In genomic region chr3:138187296-138188012, GRCh38 we compare ENCODE assay signal across 8 cellular contexts. TPM values are rescaled to one million over a fixed set of nuclear protein-coding genes. Genes with fewer than 3 reads are reported as not detected.
DNase-seq lines count a peak whose midpoint lies in the region; ATAC-seq and TF ChIP-seq lines count a peak whose summit lies in the region.

Gene ARMC8, plus strand, starts transcription at chr3:138187301. Its CDS starts 254 bp downstream, at chr3:138187555.

- H3K36me3 Mint-ChIP-seq in activated T-helper 1 cell treated with anti-CD3 and anti-CD28 coated beads, Interleukin-12 subunit alpha, Interleukin-12 subunit beta, Interleukin-2, Interleukin-4 antibody, amounts not matched to agents 30 ng/mL and 10 ng/mL and 1 ng/mL, durations not matched to agents 14 hours and 24 hours and 36 hours (ENCODE audit: low read depth) = peaks cover 11% of the 10 kb centered on the region
- H3K36me3 Mint-ChIP-seq in natural killer cell treated with Interleukin-12 subunit alpha and Interleukin-12 subunit beta and Interleukin-15 and Interleukin-18, amount 100 ng/mL, for 72 hours = no peaks in the 10 kb centered on the region

- no peak for TF ChIP-seq CTCF in fibroblast of pulmonary artery (IDR thresholded peaks at IDR 0.05; ENCODE audit: low read length, missing control alignments)

- peak; percentile 60 to 98 (median 89) for DNase-seq in C1 segment of cervical spinal cord (lab: John Stamatoyannopoulos, UW)
- DNase-seq in NCI-H446 (lab: John Stamatoyannopoulos, UW) = peak; percentile 80 to 83
- DNase-seq in activated T-helper 1 cell treated with anti-CD3 and anti-CD28 coated beads, Interleukin-12 subunit alpha, Interleukin-12 subunit beta, Interleukin-2, Interleukin-4 antibody, amounts not matched to agents 30 ng/mL and 10 ng/mL and 1 ng/mL, durations not matched to agents 14 hours and 24 hours and 36 hours (ENCODE audit: low spot score) = no peak
- DNase-seq in fibroblast of pulmonary artery (ENCODE audit: low read depth) = peak; percentile 63
- peak; percentile 70 for DNase-seq in natural killer cell treated with Interleukin-12 subunit alpha and Interleukin-12 subunit beta and Interleukin-15 and Interleukin-18, amount 100 ng/mL, for 72 hours (ENCODE audit: low spot score)
- DNase-seq in GF-D8 (lab: John Stamatoyannopoulos, UW) = no peak

- H3K4me3 Mint-ChIP-seq in activated T-helper 1 cell treated with anti-CD3 and anti-CD28 coated beads, Interleukin-12 subunit alpha, Interleukin-12 subunit beta, Interleukin-2, Interleukin-4 antibody, amounts not matched to agents 30 ng/mL and 10 ng/mL and 1 ng/mL, durations not matched to agents 14 hours and 24 hours and 36 hours = peak within 1 kb of the TSS; percentile 95
- H3K4me3 Mint-ChIP-seq in natural killer cell treated with Interleukin-12 subunit alpha and Interleukin-12 subunit beta and Interleukin-15 and Interleukin-18, amount 100 ng/mL, for 72 hours = peak within 1 kb of the TSS; percentile 98

- intact Hi-C loops in activated T-helper 1 cell treated with anti-CD3 and anti-CD28 coated beads, Interleukin-12 subunit alpha, Interleukin-12 subunit beta, Interleukin-2, Interleukin-4 antibody, amounts not matched to agents 30 ng/mL and 10 ng/mL and 1 ng/mL, durations not matched to agents 14 hours and 24 hours and 36 hours (cut with micrococcal nuclease) = loop anchor here (1.0 to 5.0 kb wide), 13 partner anchors 13 to 1990 kb away; partner anchors contain the start of genes CEP70, COPB2, DBR1 and ESYT3

- H3K4me3 ChIP-seq in fibroblast of pulmonary artery (replicated peaks; ENCODE audit: low read depth, low read length) = peak within 1 kb of the TSS; percentile 68

- ATAC-seq in GM18520 (IDR thresholded peaks at IDR 0.05; ENCODE audit: unreplicated experiment) (peak; percentile 16), HG03025 (IDR thresholded peaks at IDR 0.05; ENCODE audit: low FRiP score, unreplicated experiment) (peak; percentile 90)
- peak; percentile 75 to 87 for ATAC-seq in natural killer cell treated with Interleukin-12 subunit alpha and Interleukin-12 subunit beta and Interleukin-15 and Interleukin-18, amount 100 ng/mL, for 72 hours

- peaks cover 38% of the 10 kb centered on the region for H3K4me1 Mint-ChIP-seq in activated T-helper 1 cell treated with anti-CD3 and anti-CD28 coated beads, Interleukin-12 subunit alpha, Interleukin-12 subunit beta, Interleukin-2, Interleukin-4 antibody, amounts not matched to agents 30 ng/mL and 10 ng/mL and 1 ng/mL, durations not matched to agents 14 hours and 24 hours and 36 hours (ENCODE audit: low read depth)
- peaks cover 32 to 43% of the 10 kb centered on the region in 2 donors for H3K4me1 Mint-ChIP-seq in natural killer cell treated with Interleukin-12 subunit alpha and Interleukin-12 subunit beta and Interleukin-15 and Interleukin-18, amount 100 ng/mL, for 72 hours (ENCODE audit: low read depth in 2 of 2)

- H3K27me3 Mint-ChIP-seq in activated T-helper 1 cell treated with anti-CD3 and anti-CD28 coated beads, Interleukin-12 subunit alpha, Interleukin-12 subunit beta, Interleukin-2, Interleukin-4 antibody, amounts not matched to agents 30 ng/mL and 10 ng/mL and 1 ng/mL, durations not matched to agents 14 hours and 24 hours and 36 hours (ENCODE audit: insufficient read depth) = peaks cover 5% of the 10 kb centered on the region
- H3K27me3 Mint-ChIP-seq in natural killer cell treated with Interleukin-12 subunit alpha and Interleukin-12 subunit beta and Interleukin-15 and Interleukin-18, amount 100 ng/mL, for 72 hours = peaks cover 15 to 21% of the 10 kb centered on the region in 2 donors

- H3K9me3 Mint-ChIP-seq in activated T-helper 1 cell treated with anti-CD3 and anti-CD28 coated beads, Interleukin-12 subunit alpha, Interleukin-12 subunit beta, Interleukin-2, Interleukin-4 antibody, amounts not matched to agents 30 ng/mL and 10 ng/mL and 1 ng/mL, durations not matched to agents 14 hours and 24 hours and 36 hours = no peaks in the 10 kb centered on the region
- no peaks in the 10 kb centered on the region for H3K9me3 Mint-ChIP-seq in natural killer cell treated with Interleukin-12 subunit alpha and Interleukin-12 subunit beta and Interleukin-15 and Interleukin-18, amount 100 ng/mL, for 72 hours

- H3K27ac Mint-ChIP-seq in activated T-helper 1 cell treated with anti-CD3 and anti-CD28 coated beads, Interleukin-12 subunit alpha, Interleukin-12 subunit beta, Interleukin-2, Interleukin-4 antibody, amounts not matched to agents 30 ng/mL and 10 ng/mL and 1 ng/mL, durations not matched to agents 14 hours and 24 hours and 36 hours = peak within 1 kb of the TSS; percentile 89
- H3K27ac Mint-ChIP-seq in natural killer cell treated with Interleukin-12 subunit alpha and Interleukin-12 subunit beta and Interleukin-15 and Interleukin-18, amount 100 ng/mL, for 72 hours = peak within 1 kb of the TSS; percentile 94 to 95

RNA-seq across cellular contexts. Expression of gene ARMC8, which starts in this region (rescaled TPM):
- 42.9 and 54.3 TPM in 2 replicates for total RNA-seq in activated T-helper 1 cell treated with anti-CD3 and anti-CD28 coated beads, Interleukin-12 subunit alpha, Interleukin-12 subunit beta, Interleukin-2, Interleukin-4 antibody, amounts not matched to agents 30 ng/mL and 10 ng/mL and 1 ng/mL, durations not matched to agents 14 hours and 24 hours and 36 hours
- total RNA-seq in natural killer cell treated with Interleukin-12 subunit alpha and Interleukin-12 subunit beta and Interleukin-15 and Interleukin-18, amount 100 ng/mL, for 72 hours = 10 to 100 TPM; 50.2 to 56.6 TPM

Comparison
In these comparisons a context has a peak if more than half of its experiments do, and no peak if none do; other contexts are left out.
1. DNase-seq: peak in C1 segment of cervical spinal cord (14 of 14), NCI-H446 (2 of 2), fibroblast of pulmonary artery (single experiment) and natural killer cell treated with Interleukin-12 subunit alpha and Interleukin-12 subunit beta and Interleukin-15 and Interleukin-18, amount 100 ng/mL, for 72 hours (single experiment); none in activated T-helper 1 cell treated with anti-CD3 and anti-CD28 coated beads, Interleukin-12 subunit alpha, Interleukin-12 subunit beta, Interleukin-2, Interleukin-4 antibody, amounts not matched to agents 30 ng/mL and 10 ng/mL and 1 ng/mL, durations not matched to agents 14 hours and 24 hours and 36 hours (single experiment) and GF-D8 (single experiment).
2. ATAC-seq: peak in every context shown above with its lines; median percentile 90 in HG03025; 81 in natural killer cell treated with Interleukin-12 subunit alpha and Interleukin-12 subunit beta and Interleukin-15 and Interleukin-18, amount 100 ng/mL, for 72 hours; 16 in GM18520.